In genomic region chr11:118699508-118700220, GRCh38 we compare ENCODE assay signal across 16 cellular contexts. TPM values are rescaled to one million over a fixed set of nuclear protein-coding genes. Genes with fewer than 3 reads are reported as not detected.
DNase-seq lines count a peak whose midpoint lies in the region; TF ChIP-seq lines count a peak whose summit lies in the region.
"Had no signal": no experiment of that assay in that cellular context is flagged by ENCODE, and none has a peak within 500 bp of the region (broad histone marks: within the 10 kb centered on the region; RNA-seq: fewer than 3 reads in every experiment).

No MANE protein-coding gene starts in this region.

- peaks cover 4% of the 10 kb centered on the region for H3K36me3 Mint-ChIP-seq in activated CD4-positive, alpha-beta memory T cell treated with anti-CD3 and anti-CD28 coated beads, Interleukin-2, amount 10 ng/mL, durations not matched to agents 7 days and 5 days (ENCODE audit: low read depth)

- H3K27ac ChIP-seq in WERI-Rb-1 = no peak overlapping the region
- H3K27ac ChIP-seq: uterus had no signal

- no peak overlapping the region for H3K4me3 Mint-ChIP-seq in activated CD4-positive, alpha-beta memory T cell treated with anti-CD3 and anti-CD28 coated beads, Interleukin-2, amount 10 ng/mL, durations not matched to agents 7 days and 5 days

- CTCF ChIA-PET in activated CD4-positive, alpha-beta memory T cell treated with anti-CD3 and anti-CD28 coated beads, Interleukin-2, amount 10 ng/mL, durations not matched to agents 7 days and 5 days (lab: Charles Lee) = interaction anchor here (0.6 kb wide), 1 partner anchor 230 kb away, joined by 4 read pairs; no protein-coding TSS in a partner anchor

- peaks cover 4% of the 10 kb centered on the region for H3K9me3 Mint-ChIP-seq in activated CD4-positive, alpha-beta memory T cell treated with anti-CD3 and anti-CD28 coated beads, Interleukin-2, amount 10 ng/mL, durations not matched to agents 7 days and 5 days

- H3K27ac Mint-ChIP-seq in activated CD4-positive, alpha-beta memory T cell treated with anti-CD3 and anti-CD28 coated beads, Interleukin-2, amount 10 ng/mL, durations not matched to agents 7 days and 5 days = peak overlapping the region; percentile 63
- H3K27ac Mint-ChIP-seq: activated T-helper 2 cell treated with anti-CD3 and anti-CD28 coated beads, Interferon-gamma antibody, Interleukin-2, Interleukin-4, amounts not matched to agents 10 μg/mL and 5 μg/mL and 100 μg/mL, durations not matched to agents 14 hours and 24 hours and 36 hours had no signal

- POLR2A ChIA-PET in activated CD4-positive, alpha-beta memory T cell treated with anti-CD3 and anti-CD28 coated beads, Interleukin-2, amount 10 ng/mL, durations not matched to agents 7 days and 5 days (lab: Charles Lee) = no interaction called here

- peaks cover 21% of the 10 kb centered on the region for H3K4me1 Mint-ChIP-seq in activated CD4-positive, alpha-beta memory T cell treated with anti-CD3 and anti-CD28 coated beads, Interleukin-2, amount 10 ng/mL, durations not matched to agents 7 days and 5 days

- no peak for TF ChIP-seq CTCF in WERI-Rb-1 (IDR thresholded peaks at IDR 0.05; ENCODE audit: low read depth, low read length)

- H3K27me3 Mint-ChIP-seq in activated CD4-positive, alpha-beta memory T cell treated with anti-CD3 and anti-CD28 coated beads, Interleukin-2, amount 10 ng/mL, durations not matched to agents 7 days and 5 days = peaks cover 1% of the 10 kb centered on the region

- no peaks in the 10 kb centered on the region for H3K36me3 ChIP-seq in WERI-Rb-1
- H3K36me3 ChIP-seq: esophagus squamous epithelium, HAP-1, uterus had no signal

- H3K9me3 ChIP-seq in WERI-Rb-1 (ENCODE audit: severe bottlenecking) = no peaks in the 10 kb centered on the region
- H3K9me3 ChIP-seq: HAP-1, uterus had no signal

- H3K27me3 ChIP-seq in WERI-Rb-1 (ENCODE audit: insufficient read depth, low read depth, severe bottlenecking) = no peaks in the 10 kb centered on the region
- H3K27me3 ChIP-seq: esophagus squamous epithelium, uterus had no signal

- peak; percentile 46 for DNase-seq in activated naive CD4-positive, alpha-beta T cell treated with Interleukin-2 at 50 U/mL for 16 hours
- no peak for DNase-seq in activated naive CD4-positive, alpha-beta T cell treated with anti-CD3 and anti-CD28 coated beads, Interleukin-2, amount 50 U/mL, for 16 hours
- DNase-seq in activated CD4-positive, alpha-beta memory T cell treated with anti-CD3 and anti-CD28 coated beads, Interleukin-2, amount 10 ng/mL, durations not matched to agents 7 days and 5 days = peak; percentile 52
- peak; percentile 57 for DNase-seq in effector CD8-positive, alpha-beta T cell (lab: John Stamatoyannopoulos, UW)
- DNase-seq in stimulated activated CD8-positive, alpha-beta memory T cell treated with anti-CD3 and anti-CD28 coated beads, Interleukin-7, amount 100 ng/mL, for 4 hours (ENCODE audit: low read depth in 2 of 2) = peak; percentile 44 to 50
- no peak for DNase-seq in glomerular visceral epithelial cell (ENCODE audit: extremely low spot score)
- no peak for DNase-seq in HCEC 1CT
- no peak for DNase-seq in WERI-Rb-1
- DNase-seq: DMS79 treated with DMSO at 0.1 percent for 48 hours, esophagus squamous epithelium, midbrain, NCI-H187, uterus had no signal

- H3K4me3 ChIP-seq in WERI-Rb-1 (ENCODE audit: low read depth, low read length) = no peak overlapping the region
- H3K4me3 ChIP-seq: esophagus squamous epithelium, HAP-1, uterus had no signal

RNA-seq across cellular contexts. Expression of gene TREH, which starts 20.2 kb away (rescaled TPM):
- total RNA-seq in activated CD4-positive, alpha-beta memory T cell treated with anti-CD3 and anti-CD28 coated beads, Interleukin-2, amount 10 ng/mL, durations not matched to agents 7 days and 5 days = not detected
- total RNA-seq: activated T-helper 2 cell treated with anti-CD3 and anti-CD28 coated beads, Interferon-gamma antibody, Interleukin-2, Interleukin-4, amounts not matched to agents 10 μg/mL and 5 μg/mL and 100 μg/mL, durations not matched to agents 14 hours and 24 hours and 36 hours; cerebellum; uterus had no signal

Comparison
In these comparisons a context has a peak if more than half of its experiments do, and no peak if none do; other contexts are left out.
1. DNase-seq: peak in activated naive CD4-positive, alpha-beta T cell treated with Interleukin-2 at 50 U/mL for 16 hours (single experiment), activated CD4-positive, alpha-beta memory T cell treated with anti-CD3 and anti-CD28 coated beads, Interleukin-2, amount 10 ng/mL, durations not matched to agents 7 days and 5 days (single experiment), effector CD8-positive, alpha-beta T cell (single experiment) and stimulated activated CD8-positive, alpha-beta memory T cell treated with anti-CD3 and anti-CD28 coated beads, Interleukin-7, amount 100 ng/mL, for 4 hours (2 of 2); none in activated naive CD4-positive, alpha-beta T cell treated with anti-CD3 and anti-CD28 coated beads, Interleukin-2, amount 50 U/mL, for 16 hours (single experiment), glomerular visceral epithelial cell (single experiment), HCEC 1CT (single experiment) and WERI-Rb-1 (single experiment).